In the genomic region with DNA sequence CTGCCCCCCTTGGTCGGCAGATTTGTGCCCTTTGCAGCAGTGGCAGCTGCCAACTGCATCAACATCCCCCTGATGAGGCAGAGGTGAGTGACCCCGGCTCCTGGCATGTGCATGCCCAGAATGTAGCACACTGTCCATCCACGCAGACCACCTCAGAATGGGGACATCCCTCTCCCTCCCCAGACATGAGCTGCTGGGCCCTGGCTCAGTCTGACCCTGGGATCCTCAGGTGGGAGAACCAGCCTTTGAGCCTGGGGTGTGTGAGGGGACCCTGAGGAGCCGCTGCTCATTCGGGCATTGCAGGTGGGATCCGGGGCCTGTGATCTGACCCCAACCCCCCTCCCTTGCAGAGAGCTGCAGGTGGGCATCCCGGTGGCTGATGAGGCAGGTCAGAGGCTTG, we compare ENCODE assay signal across 30 cellular contexts.
"Had no signal": no experiment of that assay in that cellular context is flagged by ENCODE, and none has a peak within 500 bp of the region (broad histone marks: within the 10 kb centered on the region; RNA-seq: fewer than 3 reads in every experiment).

No MANE protein-coding gene starts in this region.

- H3K9me3 ChIP-seq: adrenal gland, body of pancreas, breast epithelium had no signal

- H3K4me1 ChIP-seq: breast epithelium had no signal

- H3K27me3 ChIP-seq: adrenal gland, body of pancreas, brain microvascular endothelial cell, breast epithelium had no signal

- ATAC-seq: activated CD8-positive, alpha-beta T cell treated with anti-CD3 and anti-CD28 coated beads for 36 hours; activated naive CD4-positive, alpha-beta T cell treated with anti-CD3 and anti-CD28 coated beads, Interleukin-2, amount 50 U/mL, for 72 hours; activated T-cell treated with anti-CD3 and anti-CD28 coated beads, Interleukin-2, amount 50 U/mL, for 4 hours; activated T-cell treated with anti-CD3 and anti-CD28 coated beads, Interleukin-2, amount 50 U/mL, for 72 hours; activated T-helper 17 cell treated with anti-CD3 and anti-CD28 coated beads, Interleukin-2, amount 50 U/mL, for 72 hours; body of pancreas had no signal

- H3K4me3 ChIP-seq: adrenal gland, body of pancreas, breast epithelium had no signal

- DNase-seq: activated B cell treated with CpG ODN at 0.5 μM for 24 hours; activated CD4-positive, alpha-beta memory T cell treated with anti-CD3 and anti-CD28 coated beads for 36 hours; activated CD4-positive, alpha-beta T cell treated with anti-CD3 and anti-CD28 coated beads for 4 hours; activated CD4-positive, alpha-beta T cell treated with anti-CD3 and anti-CD28 coated beads, Interleukin-2, amount 10 ng/mL, durations not matched to agents 24 days and 14 days; activated CD4-positive, alpha-beta T cell treated with anti-CD3 and anti-CD28 coated beads, Interleukin-2, amount 50 U/mL, for 1 hour; activated CD4-positive, alpha-beta T cell treated with anti-CD3 and anti-CD28 coated beads, Interleukin-2, amount 50 U/mL, for 4 hours; activated CD4-positive, CD25-positive, alpha-beta regulatory T cell treated with anti-CD3 and anti-CD28 coated beads, Interleukin-2, amount 50 U/mL, for 72 hours; activated CD8-positive, alpha-beta memory T cell treated with anti-CD3 and anti-CD28 coated beads, Interleukin-2, amount 50 U/mL, for 4 hours; activated CD8-positive, alpha-beta T cell treated with anti-CD3 and anti-CD28 coated beads for 36 hours; activated effector memory CD4-positive, alpha-beta T cell treated with anti-CD3 and anti-CD28 coated beads, Interleukin-2, amount 50 U/mL, for 16 hours; activated gamma-delta T cell treated with Interleukin-2 at 50 U/mL for 16 hours; activated naive CD4-positive, alpha-beta T cell; activated naive CD4-positive, alpha-beta T cell treated with anti-CD3 and anti-CD28 coated beads for 36 hours; activated naive CD8-positive, alpha-beta T cell treated with anti-CD3 and anti-CD28 coated beads for 36 hours; activated T-cell treated with anti-CD3 and anti-CD28 coated beads for 4 hours; activated T-cell treated with anti-CD3 and anti-CD28 coated beads, Interleukin-2, amount 50 U/mL, for 1 hour; activated T-cell treated with anti-CD3 and anti-CD28 coated beads, Interleukin-2, amount 50 U/mL, for 4 hours; activated T-cell treated with anti-CD3 and anti-CD28 coated beads, Interleukin-2, amount 50 U/mL, for 72 hours; adrenal gland; amniotic stem cell; body of pancreas; brain microvascular endothelial cell; central memory CD4-positive, alpha-beta T cell; T-helper 1 cell; T-helper 2 cell; T-helper 9 cell had no signal

- H3K27ac ChIP-seq: adrenal gland, body of pancreas, brain microvascular endothelial cell, breast epithelium, VCaP had no signal

- H3K36me3 ChIP-seq: breast epithelium had no signal
